ENCODE assay signal across 8 cellular contexts in the genomic region with DNA sequence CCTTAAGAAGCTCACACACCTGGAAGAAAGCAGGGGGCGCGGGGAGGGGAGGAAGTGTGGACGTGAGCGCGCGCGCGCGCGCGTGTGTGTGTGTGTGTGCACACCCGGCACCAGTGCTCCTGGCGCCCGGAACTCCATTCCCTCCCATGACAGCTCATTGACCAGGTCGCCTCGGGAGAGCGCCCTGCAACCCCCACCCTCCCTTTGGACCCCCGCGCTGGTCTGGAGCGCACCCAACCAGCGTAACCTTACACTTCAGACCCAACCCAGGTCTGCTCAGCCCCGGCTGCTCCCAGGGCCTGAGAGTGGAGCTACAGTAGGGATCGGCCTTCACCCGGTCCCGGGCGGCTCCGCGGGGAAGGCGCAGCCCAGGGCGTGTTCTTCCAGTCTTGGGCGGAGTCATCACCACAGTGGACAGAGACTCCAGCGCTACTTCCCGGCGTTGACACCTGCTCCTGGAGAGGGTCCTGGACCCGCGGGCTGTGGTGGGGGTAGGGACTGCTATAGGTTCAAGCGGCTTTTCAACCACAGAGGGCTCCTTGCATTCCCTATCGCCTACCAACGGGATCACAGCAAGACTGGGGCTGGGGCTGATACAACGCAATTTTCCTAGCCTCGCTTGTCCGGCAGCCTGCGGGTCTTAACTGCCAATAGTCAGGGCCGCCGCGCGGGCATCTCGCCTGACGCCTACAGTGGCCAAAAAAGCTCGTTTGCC. TPM values are rescaled to one million over a fixed set of nuclear protein-coding genes. Genes with fewer than 3 reads are reported as not detected.
DNase-seq lines count a peak whose midpoint lies in the region; ATAC-seq and TF ChIP-seq lines count a peak whose summit lies in the region.

No MANE protein-coding gene starts in this region.

- H3K4me3 ChIP-seq in HFF-Myc (replicated peaks; ENCODE audit: low read depth, low read length) (peak overlapping the region; percentile 79), WERI-Rb-1 (ENCODE audit: low read depth, low read length) (peak overlapping the region; percentile 52), ovary (peak overlapping the region; percentile 64)

- H3K27me3 ChIP-seq in WERI-Rb-1 (ENCODE audit: insufficient read depth, low read depth, severe bottlenecking) (peaks cover 22% of the 10 kb centered on the region), foreskin keratinocyte (no peaks in the 10 kb centered on the region), ovary (no peaks in the 10 kb centered on the region)

- H3K36me3 ChIP-seq in WERI-Rb-1 = no peaks in the 10 kb centered on the region
- H3K36me3 ChIP-seq in ovary = no peaks in the 10 kb centered on the region

- TF ChIP-seq CTCF in C4-2B (conservative IDR thresholded peaks at IDR 0.05) (no peak), HFF-Myc (IDR thresholded peaks at IDR 0.05; ENCODE audit: low read depth, low read length, missing control alignments) (no peak), WERI-Rb-1 (IDR thresholded peaks at IDR 0.05; ENCODE audit: low read depth, low read length) (no peak), foreskin keratinocyte (conservative IDR thresholded peaks at IDR 0.05) (no peak), ovary (IDR thresholded peaks at IDR 0.05) (no peak)

- H3K9me3 ChIP-seq in WERI-Rb-1 (ENCODE audit: severe bottlenecking) (no peaks in the 10 kb centered on the region), ovary (no peaks in the 10 kb centered on the region)

- intact Hi-C loops in ovary (cut with DNase I) = no loop called here

- peak overlapping the region; percentile 29 for H3K27ac ChIP-seq in C4-2B
- H3K27ac ChIP-seq in WERI-Rb-1 = no peak overlapping the region
- H3K27ac ChIP-seq in foreskin keratinocyte = no peak overlapping the region
- H3K27ac ChIP-seq in ovary = no peak overlapping the region

- TF ChIP-seq POLR2A in ovary (IDR thresholded peaks at IDR 0.05) = no peak

- peaks cover 7% of the 10 kb centered on the region for H3K4me1 ChIP-seq in foreskin keratinocyte
- H3K4me1 ChIP-seq in ovary (ENCODE audit: insufficient read depth) = peaks cover 13% of the 10 kb centered on the region

- DNase-seq in HFF-Myc (ENCODE audit: extremely low read depth, low read depth) (no peak), WERI-Rb-1 (peak; percentile 48), foreskin keratinocyte (peak; percentile 32 to 59), ovary (peak; percentile 15 to 59 (median 27)), NOMO-1 treated with dmso at 0.1 percent for 144 hours (lab: John Stamatoyannopoulos, UW; ENCODE audit: unreplicated experiment) (no peak), OCI-M2 (lab: John Stamatoyannopoulos, UW; ENCODE audit: unreplicated experiment) (no peak)

- ATAC-seq in foreskin keratinocyte (peak; percentile 41), HG03442 (IDR thresholded peaks at IDR 0.05; ENCODE audit: unreplicated experiment) (no peak)

- 2 to 14% (median 6%) methylated on average over 45 to 50 of the region's 50 CpGs for WGBS in ovary, 3 donors

- no peak for TF ChIP-seq EP300 in ovary (IDR thresholded peaks at IDR 0.05)

RNA-seq across cellular contexts. Expression of a gene that starts 1.4 kb away (rescaled TPM):
- total RNA-seq in foreskin keratinocyte (35.1 and 36.0 TPM in 2 replicates), ovary (10 to 100 TPM in 2 of 7 donors, 1 to 10 TPM in 5; 3.0 to 12.3 (median 7.0) TPM)
- polyA plus RNA-seq in foreskin keratinocyte (28.1 and 30.2 TPM in 2 replicates), ovary (10 to 100 TPM in 1 of 2 donors, 1 to 10 TPM in 1; 7.7 to 13.2 TPM)

Comparison
In these comparisons a context has a peak if more than half of its experiments do, and no peak if none do; other contexts are left out.
1. DNase-seq: peak in WERI-Rb-1 (single experiment), foreskin keratinocyte (2 of 2) and ovary (5 of 5); none in HFF-Myc (single experiment), NOMO-1 treated with dmso at 0.1 percent for 144 hours (single experiment) and OCI-M2 (single experiment).
2. Peak in every context shown above with its lines, with median percentiles within 50 percentile points of each other: H3K4me3 ChIP-seq.